ENCODE assay signal across 19 cellular contexts in genomic region chr10:133038276-133038823, GRCh38. TPM values are rescaled to one million over a fixed set of nuclear protein-coding genes. Genes with fewer than 3 reads are reported as not detected.
A peak's percentile ranks its signal among the peaks of the same experiment; 100 is the strongest.
DNase-seq lines count a peak whose midpoint lies in the region; ATAC-seq and TF ChIP-seq lines count a peak whose summit lies in the region.
"Had no signal": no experiment of that assay in that cellular context is flagged by ENCODE, and none has a peak within 500 bp of the region (broad histone marks: within the 10 kb centered on the region; RNA-seq: fewer than 3 reads in every experiment).

No MANE protein-coding gene starts in this region.

- peak overlapping the region; percentile 41 for H3K27ac Mint-ChIP-seq in glutamatergic neuron (ENCODE audit: unreplicated experiment)
- H3K27ac Mint-ChIP-seq in nephron progenitor cell = peak overlapping the region; percentile 26
- H3K27ac Mint-ChIP-seq in HFFc6 = no peak overlapping the region
- H3K27ac Mint-ChIP-seq: CD4-positive, CD25-positive, alpha-beta regulatory T cell; CD8-positive, alpha-beta memory T cell had no signal

- peaks cover 20% of the 10 kb centered on the region for H3K4me1 Mint-ChIP-seq in glutamatergic neuron (ENCODE audit: low read depth, unreplicated experiment)
- H3K4me1 Mint-ChIP-seq in nephron progenitor cell = peaks cover 71% of the 10 kb centered on the region
- H3K4me1 Mint-ChIP-seq in HFFc6 (ENCODE audit: low read depth) = no peaks in the 10 kb centered on the region
- H3K4me1 Mint-ChIP-seq: CD4-positive, CD25-positive, alpha-beta regulatory T cell; CD8-positive, alpha-beta memory T cell had no signal

- in situ Hi-C loops in Panc1 (cut with HindIII; ENCODE audit: low pct_unique_long_range_greater_than_20kb, low sequenced_read_pairs) = no loop called here

- H3K36me3 Mint-ChIP-seq in glutamatergic neuron (ENCODE audit: unreplicated experiment) (no peaks in the 10 kb centered on the region), nephron progenitor cell (ENCODE audit: low read depth) (no peaks in the 10 kb centered on the region), HFFc6 (ENCODE audit: low read depth) (no peaks in the 10 kb centered on the region)
- H3K36me3 Mint-ChIP-seq: CD4-positive, CD25-positive, alpha-beta regulatory T cell; CD8-positive, alpha-beta memory T cell had no signal

- POLR2A ChIA-PET in Panc1 (lab: Charles Lee) = no interaction called here

- CTCF ChIA-PET in Panc1 (lab: Charles Lee) = no interaction called here

- H3K4me3 Mint-ChIP-seq in glutamatergic neuron (ENCODE audit: unreplicated experiment) = no peak overlapping the region
- peak overlapping the region; percentile 42 for H3K4me3 Mint-ChIP-seq in nephron progenitor cell
- H3K4me3 Mint-ChIP-seq in HFFc6 = no peak overlapping the region
- H3K4me3 Mint-ChIP-seq: CD4-positive, CD25-positive, alpha-beta regulatory T cell; CD8-positive, alpha-beta memory T cell had no signal

- intact Hi-C loops in Panc1 (cut with micrococcal nuclease; ENCODE audit: unreplicated experiment) = no loop called here

- ATAC-seq in Panc1 = 0 out of 2 replicates have a peak, but pooled peaks have one; percentile 20
- no peak for ATAC-seq in GM19351 (IDR thresholded peaks at IDR 0.05; ENCODE audit: unreplicated experiment)
- no peak for ATAC-seq in GM21367 (IDR thresholded peaks at IDR 0.05; ENCODE audit: unreplicated experiment)

- no peaks in the 10 kb centered on the region for H3K36me3 ChIP-seq in Panc1 (ENCODE audit: control insufficient read depth, insufficient read depth, low read length)
- H3K36me3 ChIP-seq: BE2C, HAP-1 had no signal

- no peak overlapping the region for H3K27ac ChIP-seq in Panc1 (ENCODE audit: low read length)
- H3K27ac ChIP-seq: HL-60 had no signal

- no TSS peak for BruUV-seq in Panc1 (replicated peaks; lab: Mats Ljungman, UMichigan)

- peaks cover 8% of the 10 kb centered on the region for H3K9me3 Mint-ChIP-seq in glutamatergic neuron (ENCODE audit: unreplicated experiment)
- no peaks in the 10 kb centered on the region for H3K9me3 Mint-ChIP-seq in nephron progenitor cell
- H3K9me3 Mint-ChIP-seq in HFFc6 = no peaks in the 10 kb centered on the region; the same call in 1 of the 2 replicates
- H3K9me3 Mint-ChIP-seq: CD8-positive, alpha-beta memory T cell had no signal

- H3K9me3 ChIP-seq in Panc1 (ENCODE audit: control insufficient read depth, insufficient read depth, low read depth, low read length) = no peaks in the 10 kb centered on the region
- H3K9me3 ChIP-seq: BE2C, HAP-1 had no signal

- no peaks in the 10 kb centered on the region for H3K4me1 ChIP-seq in Panc1 (ENCODE audit: control insufficient read depth, insufficient read depth, low read length)
- H3K4me1 ChIP-seq: BE2C, HAP-1 had no signal

- H3K27me3 Mint-ChIP-seq in glutamatergic neuron (ENCODE audit: unreplicated experiment) (peaks cover 5% of the 10 kb centered on the region), nephron progenitor cell (ENCODE audit: low read depth, poor library complexity) (no peaks in the 10 kb centered on the region), HFFc6 (ENCODE audit: insufficient read depth) (peaks cover 22% of the 10 kb centered on the region)
- H3K27me3 Mint-ChIP-seq: CD4-positive, CD25-positive, alpha-beta regulatory T cell had no signal

- TF ChIP-seq CTCF in Panc1 (IDR thresholded peaks at IDR 0.05) (no peak), glutamatergic neuron (IDR thresholded peaks at IDR 0.05; ENCODE audit: partially characterized antibody, unreplicated experiment) (no peak), nephron progenitor cell (IDR thresholded peaks at IDR 0.05) (no peak), HFFc6 (IDR thresholded peaks at IDR 0.05) (no peak)

- peaks cover 19% of the 10 kb centered on the region for H3K27me3 ChIP-seq in Panc1 (ENCODE audit: control insufficient read depth, insufficient read depth, low read length)

- DNase-seq in Panc1 (ENCODE audit: low read depth, low spot score) = no peak
- DNase-seq in glutamatergic neuron = no peak
- DNase-seq in nephron progenitor cell = no peak
- DNase-seq in iPS-NIHi7 (ENCODE audit: extremely low spot score) = no peak
- DNase-seq in HFFc6 = no peak
- DNase-seq: ACHN; BE2C; C1 segment of cervical spinal cord; CD4-positive, CD25-positive, alpha-beta regulatory T cell; CD8-positive, alpha-beta memory T cell; COR-L47; DMS 273 treated with DMSO at 0.1 percent for 48 hours; DMS53; GOT3 had no signal

- H3K4me3 ChIP-seq in Panc1 (ENCODE audit: low read depth in 2 of 2, low read length in 2 of 2) = no peak overlapping the region
- H3K4me3 ChIP-seq: HAP-1 had no signal

RNA-seq across cellular contexts. Expression of gene ADGRA1, which starts 49.4 kb away (rescaled TPM):
- total RNA-seq in Panc1 (2021; ENCODE audit: unreplicated experiment) = 0.05 TPM
- not detected for polyA plus RNA-seq in Panc1 (2012; ENCODE audit: insufficient read length)
- 9.1 TPM for total RNA-seq in glutamatergic neuron (ENCODE audit: unreplicated experiment)
- total RNA-seq in HFFc6 (2021; fragmentation: NEBNext Ultra II Directional; extraction: Animal tissue kit (Norgen Biotek cat#: 25700)) = not detected
- total RNA-seq: CD4-positive, CD25-positive, alpha-beta regulatory T cell; CD8-positive, alpha-beta memory T cell; HT1080 had no signal
- polyA plus RNA-seq: CD4-positive, CD25-positive, alpha-beta regulatory T cell; CD8-positive, alpha-beta memory T cell had no signal
